ENCODE assay signal across 1 cellular context in the genomic region with DNA sequence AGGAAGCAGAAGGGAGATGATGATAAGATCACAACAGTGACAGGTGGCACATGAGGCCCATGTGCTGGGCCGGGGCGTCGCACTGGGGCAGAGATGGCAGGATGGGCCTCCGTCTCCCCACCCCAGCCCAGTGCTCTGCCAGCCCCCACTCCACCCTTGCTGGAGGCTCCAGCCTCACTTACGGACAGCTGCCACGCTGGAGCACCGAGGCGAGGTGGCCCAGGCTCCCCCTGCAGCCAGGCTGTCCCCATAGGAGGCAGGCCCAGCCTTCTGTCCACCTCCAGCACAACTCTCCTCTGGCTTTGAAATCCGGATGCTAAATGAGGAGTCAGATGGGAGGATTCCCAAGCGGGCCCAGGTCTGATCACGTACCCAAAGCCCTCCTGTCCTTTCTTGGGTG.
TF ChIP-seq lines count a peak whose summit lies in the region.

No MANE protein-coding gene starts in this region.

TF ChIP-seq in GM23338, 12 proteins besides CTCF, POLR2A, EP300 and RAD21 (continued from another document):
- no peak for TF ChIP-seq NANOG (IDR thresholded peaks at IDR 0.05; ENCODE audit: borderline replicate concordance)
